In the genomic region with DNA sequence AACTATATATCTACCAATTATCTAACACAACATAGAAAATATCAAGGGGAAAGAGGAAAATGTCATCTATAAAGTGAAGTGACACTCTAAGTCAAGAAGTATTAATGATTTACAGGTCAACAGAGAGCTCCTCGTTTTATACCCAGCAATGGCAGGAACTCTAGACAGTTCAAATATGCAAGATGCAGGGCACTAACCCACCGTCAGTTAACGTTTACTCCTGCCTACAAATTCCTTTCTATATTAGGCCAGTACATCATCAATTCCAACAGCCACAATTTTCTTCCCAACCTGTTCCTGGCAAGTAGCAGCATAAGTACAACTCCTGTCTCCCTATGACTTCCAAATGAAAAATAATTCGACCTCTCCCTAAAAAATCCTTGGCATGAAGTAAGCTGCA, we compare ENCODE assay signal across 32 cellular contexts. TPM values are rescaled to one million over a fixed set of nuclear protein-coding genes. Genes with fewer than 3 reads are reported as not detected.
DNase-seq lines count a peak whose midpoint lies in the region; ATAC-seq and TF ChIP-seq lines count a peak whose summit lies in the region.
"Had no signal": no experiment of that assay in that cellular context is flagged by ENCODE, and none has a peak within 500 bp of the region (broad histone marks: within the 10 kb centered on the region; RNA-seq: fewer than 3 reads in every experiment).

No MANE protein-coding gene starts in this region.

- no peak overlapping the region for H4K8ac ChIP-seq in H9 (replicated peaks; ENCODE audit: insufficient read length, low read depth, low read length)

- peaks cover 4% of the 10 kb centered on the region for H3K79me1 ChIP-seq in H9 (ENCODE audit: insufficient read depth, low read depth, low read length, poor library complexity, severe bottlenecking)

- CTCF ChIA-PET in activated CD8-positive, alpha-beta T cell treated with anti-CD3 and anti-CD28 coated beads for 36 hours (lab: Charles Lee), result interaction anchor here (1.2 kb wide), 1 partner anchor 24 kb away, joined by 3 read pairs; no protein-coding TSS in a partner anchor
- CTCF ChIA-PET in activated CD8-positive, alpha-beta T cell treated with anti-CD3 and anti-CD28 coated beads, Interleukin-2, amount 10 ng/mL, durations not matched to agents 7 days and 5 days (lab: Charles Lee), result interaction anchor here (1.6 kb wide), 1 partner anchor 8 kb away, joined by 7 read pairs; the partner anchor contains the start of gene KANSL2

- H3K27me3 ChIP-seq in heart right ventricle (no peaks in the 10 kb centered on the region), H9 (ENCODE audit: insufficient read depth, low read length) (no peaks in the 10 kb centered on the region)
- H3K27me3 ChIP-seq: adrenal gland, brain microvascular endothelial cell, gastrocnemius medialis, MG63, SJSA1, vagina had no signal

- H2AFZ ChIP-seq in H9 (ENCODE audit: low read length), result no peak overlapping the region
- H2AFZ ChIP-seq: GM23248 had no signal

- H3K36me3 ChIP-seq in heart right ventricle, result peaks cover 0 to 91% (median 35%) of the 10 kb centered on the region in 9 donors

- no peak overlapping the region for H3K18ac ChIP-seq in H9 (ENCODE audit: insufficient read length, low read depth, low read length)

- no peak overlapping the region for H3T11ph ChIP-seq in H9 (ENCODE audit: low read length)

- no peaks in the 10 kb centered on the region for H3K23me2 ChIP-seq in H9 (ENCODE audit: insufficient read length, low read depth, low read length, poor library complexity, severe bottlenecking)

- peaks cover 28% of the 10 kb centered on the region for H3K4me1 Mint-ChIP-seq in activated CD8-positive, alpha-beta T cell treated with anti-CD3 and anti-CD28 coated beads for 36 hours (ENCODE audit: low read depth)
- peaks cover 12% of the 10 kb centered on the region for H3K4me1 Mint-ChIP-seq in activated CD8-positive, alpha-beta T cell treated with anti-CD3 and anti-CD28 coated beads, Interleukin-2, amount 10 ng/mL, durations not matched to agents 7 days and 5 days (ENCODE audit: low read depth)
- H3K4me1 Mint-ChIP-seq in T-helper 17 cell, result peaks cover 9% of the 10 kb centered on the region
- H3K4me1 Mint-ChIP-seq in H9, result no peaks in the 10 kb centered on the region
- H3K4me1 Mint-ChIP-seq in osteocyte (ENCODE audit: unreplicated experiment), result peaks cover 16% of the 10 kb centered on the region

- H3K27me3 Mint-ChIP-seq in activated CD8-positive, alpha-beta T cell treated with anti-CD3 and anti-CD28 coated beads for 36 hours, result no peaks in the 10 kb centered on the region
- H3K27me3 Mint-ChIP-seq in activated CD8-positive, alpha-beta T cell treated with anti-CD3 and anti-CD28 coated beads, Interleukin-2, amount 10 ng/mL, durations not matched to agents 7 days and 5 days (ENCODE audit: low read depth), result no peaks in the 10 kb centered on the region
- H3K27me3 Mint-ChIP-seq in T-helper 17 cell (no peaks in the 10 kb centered on the region), H9 (ENCODE audit: low read depth) (no peaks in the 10 kb centered on the region), osteocyte (ENCODE audit: unreplicated experiment) (no peaks in the 10 kb centered on the region)
- H3K27me3 Mint-ChIP-seq: activated CD4-positive, alpha-beta T cell treated with anti-CD3 and anti-CD28 coated beads, Interleukin-2, amount 10 ng/mL, durations not matched to agents 7 days and 5 days; activated naive CD4-positive, alpha-beta T cell treated with anti-CD3 and anti-CD28 coated beads, Interleukin-2, amount 10 ng/mL, durations not matched to agents 7 days and 5 days; CD4-positive, alpha-beta memory T cell; stimulated activated naive CD8-positive, alpha-beta T cell treated with anti-CD3 and anti-CD28 coated beads, Interleukin-15, amount 100 ng/mL, for 72 hours had no signal

- no peaks in the 10 kb centered on the region for H3K9me3 Mint-ChIP-seq in activated CD8-positive, alpha-beta T cell treated with anti-CD3 and anti-CD28 coated beads for 36 hours
- H3K9me3 Mint-ChIP-seq in activated CD8-positive, alpha-beta T cell treated with anti-CD3 and anti-CD28 coated beads, Interleukin-2, amount 10 ng/mL, durations not matched to agents 7 days and 5 days (ENCODE audit: insufficient read depth), result no peaks in the 10 kb centered on the region
- H3K9me3 Mint-ChIP-seq in H9 (no peaks in the 10 kb centered on the region), osteocyte (ENCODE audit: unreplicated experiment) (no peaks in the 10 kb centered on the region)
- H3K9me3 Mint-ChIP-seq: activated CD4-positive, alpha-beta T cell treated with anti-CD3 and anti-CD28 coated beads, Interleukin-2, amount 10 ng/mL, durations not matched to agents 7 days and 5 days; activated naive CD4-positive, alpha-beta T cell treated with anti-CD3 and anti-CD28 coated beads, Interleukin-2, amount 10 ng/mL, durations not matched to agents 7 days and 5 days; CD4-positive, alpha-beta memory T cell; natural killer cell; stimulated activated naive CD8-positive, alpha-beta T cell treated with anti-CD3 and anti-CD28 coated beads, Interleukin-15, amount 100 ng/mL, for 72 hours had no signal

- H2BK15ac ChIP-seq in H9 (ENCODE audit: low read depth, low read length), result no peak overlapping the region

- H3K14ac ChIP-seq in H9 (ENCODE audit: insufficient read depth, low read length), result no peak overlapping the region

- no peak overlapping the region for H3K4me3 Mint-ChIP-seq in activated CD8-positive, alpha-beta T cell treated with anti-CD3 and anti-CD28 coated beads for 36 hours
- no peak overlapping the region for H3K4me3 Mint-ChIP-seq in activated CD8-positive, alpha-beta T cell treated with anti-CD3 and anti-CD28 coated beads, Interleukin-2, amount 10 ng/mL, durations not matched to agents 7 days and 5 days
- H3K4me3 Mint-ChIP-seq in T-helper 17 cell (no peak overlapping the region), H9 (no peak overlapping the region), osteocyte (ENCODE audit: unreplicated experiment) (no peak overlapping the region)
- H3K4me3 Mint-ChIP-seq: activated CD4-positive, alpha-beta T cell treated with anti-CD3 and anti-CD28 coated beads, Interleukin-2, amount 10 ng/mL, durations not matched to agents 7 days and 5 days; activated naive CD4-positive, alpha-beta T cell treated with anti-CD3 and anti-CD28 coated beads, Interleukin-2, amount 10 ng/mL, durations not matched to agents 7 days and 5 days; CD4-positive, alpha-beta memory T cell; natural killer cell; stimulated activated naive CD8-positive, alpha-beta T cell treated with anti-CD3 and anti-CD28 coated beads, Interleukin-15, amount 100 ng/mL, for 72 hours had no signal

- H3K9ac ChIP-seq in H9 (ENCODE audit: extremely low read depth, insufficient read length, low read length), result no peak overlapping the region
- H3K9ac ChIP-seq: GM23248 had no signal

- H2BK12ac ChIP-seq in H9 (ENCODE audit: insufficient read length, low read depth, low read length), result no peak overlapping the region

- H3K4ac ChIP-seq in H9 (ENCODE audit: low read depth, low read length), result no peak overlapping the region

- H4K5ac ChIP-seq in H9 (ENCODE audit: insufficient read length, low read depth, low read length), result no peak overlapping the region

- H3K56ac ChIP-seq in H9 (ENCODE audit: insufficient read length, low read depth, low read length), result no peak overlapping the region

- H3K4me2 ChIP-seq in H9 (ENCODE audit: insufficient read depth, insufficient read length, low read length), result no peak overlapping the region

- H2AK5ac ChIP-seq in H9 (ENCODE audit: insufficient read length, low read length), result no peak overlapping the region

- ATAC-seq in activated CD8-positive, alpha-beta T cell treated with anti-CD3 and anti-CD28 coated beads for 36 hours, result no peak
- ATAC-seq in activated CD8-positive, alpha-beta T cell treated with anti-CD3 and anti-CD28 coated beads, Interleukin-2, amount 10 ng/mL, durations not matched to agents 7 days and 5 days, result no peak
- ATAC-seq in T-helper 17 cell, result no peak
- ATAC-seq in heart right ventricle, result peak in 5 of 8 donors; percentile 29 to 76 (median 54)
- ATAC-seq: natural killer cell; stimulated activated naive CD8-positive, alpha-beta T cell treated with anti-CD3 and anti-CD28 coated beads, Interleukin-15, amount 100 ng/mL, for 72 hours had no signal

- H3K4me3 ChIP-seq in heart right ventricle, result no peak overlapping the region
- H3K4me3 ChIP-seq: adrenal gland, gastrocnemius medialis, GM23248, MG63, SJSA1, thoracic aorta, vagina had no signal

- H3K4me1 ChIP-seq in heart right ventricle, result peaks cover 0 to 31% (median 15%) of the 10 kb centered on the region in 9 donors
- no peaks in the 10 kb centered on the region for H3K4me1 ChIP-seq in H9 (ENCODE audit: insufficient read depth, low read length)
- H3K4me1 ChIP-seq: adrenal gland, SJSA1, vagina had no signal

- no peak for DNase-seq in activated CD8-positive, alpha-beta T cell treated with anti-CD3 and anti-CD28 coated beads for 36 hours
- no peak for DNase-seq in activated CD8-positive, alpha-beta T cell treated with anti-CD3 and anti-CD28 coated beads, Interleukin-2, amount 10 ng/mL, durations not matched to agents 7 days and 5 days
- DNase-seq in T-helper 17 cell (no peak), heart right ventricle (no peak), myocyte (ENCODE audit: low read depth) (peak; percentile 55), DMS79 treated with DMSO at 0.1 percent for 48 hours (lab: John Stamatoyannopoulos, UW) (no peak), H9 (no peak), osteocyte (ENCODE audit: extremely low spot score, unreplicated experiment) (no peak)
- DNase-seq: activated CD4-positive, alpha-beta T cell treated with anti-CD3 and anti-CD28 coated beads, Interleukin-2, amount 10 ng/mL, durations not matched to agents 7 days and 5 days; activated naive CD4-positive, alpha-beta T cell treated with anti-CD3 and anti-CD28 coated beads, Interleukin-2, amount 10 ng/mL, durations not matched to agents 7 days and 5 days; adrenal gland; AML-193; brain microvascular endothelial cell; CD4-positive, alpha-beta memory T cell; EL; gastrocnemius medialis; GM23248; hypothalamus; KG1; MG63; midbrain; natural killer cell; NCI-H1105; NCI-H2029; NCI-H510A treated with DMSO at 0.1 percent for 48 hours; stimulated activated CD4-positive, alpha-beta T cell treated with anti-CD3 and anti-CD28 coated beads, Interleukin-1b, Interleukin-23, amount 100 ng/mL, for 48 hours; stimulated activated naive CD8-positive, alpha-beta T cell treated with anti-CD3 and anti-CD28 coated beads, Interleukin-15, amount 100 ng/mL, for 72 hours; T1000; WERI-Rb-1 had no signal

- intact Hi-C loops in activated CD8-positive, alpha-beta T cell treated with anti-CD3 and anti-CD28 coated beads for 36 hours (cut with micrococcal nuclease), result no loop called here
- intact Hi-C loops in heart right ventricle (cut with DNase I), result no loop called here

- H3K9me3 ChIP-seq in T-helper 17 cell (ENCODE audit: control insufficient read depth, low read length, poor library complexity, severe bottlenecking) (no peaks in the 10 kb centered on the region), heart right ventricle (no peaks in the 10 kb centered on the region), H9 (ENCODE audit: control insufficient read depth, low read depth, low read length) (no peaks in the 10 kb centered on the region)
- H3K9me3 ChIP-seq: adrenal gland, gastrocnemius medialis, MG63, SJSA1, thoracic aorta, vagina had no signal

- POLR2A ChIA-PET in activated CD8-positive, alpha-beta T cell treated with anti-CD3 and anti-CD28 coated beads for 36 hours (lab: Charles Lee), result interaction anchor here (0.8 to 2.4 kb wide), 5 partner anchors 9 to 234 kb away, joined by 3 to 11 read pairs (median 4); partner anchors contain the start of genes FKBP11 and KANSL2
- POLR2A ChIA-PET in activated CD8-positive, alpha-beta T cell treated with anti-CD3 and anti-CD28 coated beads, Interleukin-2, amount 10 ng/mL, durations not matched to agents 7 days and 5 days (lab: Charles Lee), result interaction anchor here (0.7 to 1.3 kb wide), 2 partner anchors 9 to 699 kb away, joined by 3 to 5 read pairs; partner anchors contain the start of gene KANSL2

- no peak overlapping the region for H2BK5ac ChIP-seq in H9 (ENCODE audit: insufficient read length, low read length)

- H4K20me1 ChIP-seq in H9 (ENCODE audit: control insufficient read depth, insufficient read depth, insufficient read length), result no peaks in the 10 kb centered on the region

- H3K79me2 ChIP-seq in H9 (ENCODE audit: insufficient read depth, low read length), result peaks cover 5% of the 10 kb centered on the region

- H3K27ac Mint-ChIP-seq in activated CD8-positive, alpha-beta T cell treated with anti-CD3 and anti-CD28 coated beads for 36 hours, result peak overlapping the region; percentile 35
- no peak overlapping the region for H3K27ac Mint-ChIP-seq in activated CD8-positive, alpha-beta T cell treated with anti-CD3 and anti-CD28 coated beads, Interleukin-2, amount 10 ng/mL, durations not matched to agents 7 days and 5 days
- H3K27ac Mint-ChIP-seq in T-helper 17 cell (peak overlapping the region; percentile 67), H9 (peak overlapping the region in 1 of 3 experiments; percentile 42; a peak in 3 of 7 replicates), osteocyte (ENCODE audit: unreplicated experiment) (no peak overlapping the region)
- H3K27ac Mint-ChIP-seq: activated CD4-positive, alpha-beta T cell treated with anti-CD3 and anti-CD28 coated beads, Interleukin-2, amount 10 ng/mL, durations not matched to agents 7 days and 5 days; activated naive CD4-positive, alpha-beta T cell treated with anti-CD3 and anti-CD28 coated beads, Interleukin-2, amount 10 ng/mL, durations not matched to agents 7 days and 5 days; natural killer cell had no signal

- 47 to 58% methylated on average over 4 of the region's 4 CpGs for WGBS in heart right ventricle, 2 donors
- no CpG with 5 or more reads among the region's 4 CpGs for WGBS in H9 (ENCODE audit: extremely low coverage, insufficient read length, low lambda C conversion rate)

- H3K27ac ChIP-seq in heart right ventricle (peak overlapping the region in 5 of 10 donors; percentile 13 to 61 (median 45)), H9 (ENCODE audit: insufficient read length, low read depth, low read length) (no peak overlapping the region)
- H3K27ac ChIP-seq: adrenal gland, brain microvascular endothelial cell, GM23248, SJSA1, thoracic aorta, vagina, WERI-Rb-1 had no signal

- H2BK120ac ChIP-seq in H9 (ENCODE audit: low read depth, low read length, poor library complexity, severe bottlenecking), result no peak overlapping the region

- no peak overlapping the region for H4K91ac ChIP-seq in H9 (ENCODE audit: insufficient read length, low read depth, low read length)

- no peak for TF ChIP-seq CTCF in activated CD8-positive, alpha-beta T cell treated with anti-CD3 and anti-CD28 coated beads for 36 hours (IDR thresholded peaks at IDR 0.05)
- TF ChIP-seq CTCF in heart right ventricle (IDR thresholded peaks at IDR 0.05) (no peak), H9 (conservative IDR thresholded peaks at IDR 0.05) (no peak), osteocyte (IDR thresholded peaks at IDR 0.05) (no peak)

- peaks cover 55% of the 10 kb centered on the region for H3K36me3 Mint-ChIP-seq in activated CD8-positive, alpha-beta T cell treated with anti-CD3 and anti-CD28 coated beads for 36 hours (ENCODE audit: low read depth)
- peaks cover 62% of the 10 kb centered on the region for H3K36me3 Mint-ChIP-seq in activated CD8-positive, alpha-beta T cell treated with anti-CD3 and anti-CD28 coated beads, Interleukin-2, amount 10 ng/mL, durations not matched to agents 7 days and 5 days (ENCODE audit: low read depth)
- H3K36me3 Mint-ChIP-seq in T-helper 17 cell (ENCODE audit: low read depth) (peaks cover 12% of the 10 kb centered on the region), H9 (ENCODE audit: insufficient read depth in 1 of 3, low read depth in 3 of 3) (peaks cover 28 to 77% (median 52%) of the 10 kb centered on the region in 3 experiments; a peak in 6 of 7 replicates), osteocyte (ENCODE audit: unreplicated experiment) (peaks cover 60% of the 10 kb centered on the region)

- no peak overlapping the region for H2BK20ac ChIP-seq in H9 (ENCODE audit: low read depth, low read length, poor library complexity, severe bottlenecking)

- no peak overlapping the region for H3K23ac ChIP-seq in H9 (ENCODE audit: insufficient read length, low read depth, low read length)

RNA-seq across cellular contexts. Expression of gene KANSL2, which starts 9.0 kb away (rescaled TPM):
- total RNA-seq in activated CD8-positive, alpha-beta T cell treated with anti-CD3 and anti-CD28 coated beads for 36 hours, result 10 to 100 TPM; 45.9 to 47.3 TPM
- 10 to 100 TPM; 51.3 to 54.3 TPM for total RNA-seq in activated CD8-positive, alpha-beta T cell treated with anti-CD3 and anti-CD28 coated beads, Interleukin-2, amount 10 ng/mL, durations not matched to agents 7 days and 5 days
- 100 to 1,000 TPM in 1 of 2 donors, 10 to 100 TPM in 1; 90.2 to 127 TPM for total RNA-seq in T-helper 17 cell
- 10 to 100 TPM; 17.3 to 30.7 (median 20.7) TPM for total RNA-seq in heart right ventricle
- 10 to 100 TPM; 24.2 to 36.4 TPM for polyA plus RNA-seq in heart right ventricle
- 25.4 and 54.8 TPM in 2 replicates for total RNA-seq in myocyte
- polyA plus RNA-seq in myocyte (2012), result 21.8 TPM
- 51.3 and 56.6 TPM in 2 replicates for total RNA-seq in H9 (2021)
- 26.3 and 31.0 TPM in 2 replicates for total RNA-seq in osteocyte

RNA-seq across cellular contexts. Expression of gene CCNT1, which starts 25.5 kb away (rescaled TPM):
- total RNA-seq in activated CD8-positive, alpha-beta T cell treated with anti-CD3 and anti-CD28 coated beads for 36 hours, result 10 to 100 TPM; 68.7 to 73.8 TPM
- 10 to 100 TPM; 45.1 to 50.6 TPM for total RNA-seq in activated CD8-positive, alpha-beta T cell treated with anti-CD3 and anti-CD28 coated beads, Interleukin-2, amount 10 ng/mL, durations not matched to agents 7 days and 5 days
- total RNA-seq in T-helper 17 cell (100 to 1,000 TPM in 1 of 2 donors, 10 to 100 TPM in 1; 87.5 to 117 TPM), heart right ventricle (10 to 100 TPM; 17.6 to 27.2 (median 23.0) TPM), myocyte (35.1 and 37.5 TPM in 2 replicates), H9 (2021) (49.4 and 53.1 TPM in 2 replicates), osteocyte (32.9 and 33.8 TPM in 2 replicates)
- 1 to 10 TPM; 2.7 to 4.0 TPM for polyA plus RNA-seq in heart right ventricle
- polyA plus RNA-seq in myocyte (2012), result 8.4 TPM

Comparison
In these comparisons a context has a peak if more than half of its experiments do, and no peak if none do; other contexts are left out.
1. H3K27ac Mint-ChIP-seq: peak in activated CD8-positive, alpha-beta T cell treated with anti-CD3 and anti-CD28 coated beads for 36 hours (single experiment) and T-helper 17 cell (single experiment); none in activated CD8-positive, alpha-beta T cell treated with anti-CD3 and anti-CD28 coated beads, Interleukin-2, amount 10 ng/mL, durations not matched to agents 7 days and 5 days (single experiment) and osteocyte (single experiment).
2. ATAC-seq: peak in heart right ventricle (5 of 8); none in activated CD8-positive, alpha-beta T cell treated with anti-CD3 and anti-CD28 coated beads for 36 hours (single experiment), activated CD8-positive, alpha-beta T cell treated with anti-CD3 and anti-CD28 coated beads, Interleukin-2, amount 10 ng/mL, durations not matched to agents 7 days and 5 days (single experiment) and T-helper 17 cell (single experiment).